In genomic region chr1:186375152-186375928, GRCh38 we compare ENCODE assay signal across 1 cellular context.
TF ChIP-seq lines count a peak whose summit lies in the region.

ODR4 (plus strand) TSS chr1:186375838; CDS start chr1:186379786, 3,948 bp downstream.
TPR (minus strand) TSS chr1:186375253; CDS start chr1:186375028, 225 bp downstream.

TF ChIP-seq in HepG2, 621 proteins besides CTCF, POLR2A, EP300 and RAD21 (continued from another document and continues in another):
- TF ChIP-seq ZBTB10 (CRISPR knock-in tag; IDR thresholded peaks at IDR 0.05; ENCODE audit: borderline replicate concordance) (no peak), ZNF776 (CRISPR knock-in tag; IDR thresholded peaks at IDR 0.05) (no peak; the same call in 1 of the 2 replicates), ZSCAN25 (CRISPR knock-in tag; IDR thresholded peaks at IDR 0.05) (no peak), TRIM24 (CRISPR knock-in tag; IDR thresholded peaks at IDR 0.05) (no peak), ZIK1 (CRISPR knock-in tag; IDR thresholded peaks at IDR 0.05; ENCODE audit: borderline replicate concordance, low read depth) (no peak), ZNF710 (CRISPR knock-in tag; IDR thresholded peaks at IDR 0.05; ENCODE audit: borderline replicate concordance) (peak; percentile 38; the same call in 1 of the 2 replicates), RFX1 (IDR thresholded peaks at IDR 0.05) (no peak), ZNF639 (CRISPR knock-in tag; conservative IDR thresholded peaks at IDR 0.05) (peak; percentile 97), WIZ (CRISPR knock-in tag; IDR thresholded peaks at IDR 0.05) (no peak), CBX5 (CRISPR knock-in tag; IDR thresholded peaks at IDR 0.05; ENCODE audit: borderline replicate concordance) (peak; percentile 54; the same call in 1 of the 2 replicates), SIX1 (CRISPR knock-in tag; IDR thresholded peaks at IDR 0.05; ENCODE audit: borderline replicate concordance) (no peak), ZFY (CRISPR knock-in tag; IDR thresholded peaks at IDR 0.05) (peak; percentile 83), ZFP1 (CRISPR knock-in tag; IDR thresholded peaks at IDR 0.05) (no peak; the same call in 1 of the 2 replicates), MYPOP (CRISPR knock-in tag; IDR thresholded peaks at IDR 0.05) (no peak), CAMTA2 (CRISPR knock-in tag; IDR thresholded peaks at IDR 0.05; ENCODE audit: borderline replicate concordance) (no peak), KMT2A (CRISPR knock-in tag; IDR thresholded peaks at IDR 0.05) (peak; percentile 61; the same call in 1 of the 2 replicates), YEATS4 (CRISPR knock-in tag; IDR thresholded peaks at IDR 0.05; ENCODE audit: borderline replicate concordance) (peak; percentile 84; the same call in 1 of the 2 replicates), STAT6 (CRISPR knock-in tag; IDR thresholded peaks at IDR 0.05; ENCODE audit: borderline replicate concordance) (peak; percentile 34; the same call in 1 of the 2 replicates), SCMH1 (CRISPR knock-in tag; IDR thresholded peaks at IDR 0.05; ENCODE audit: borderline replicate concordance) (no peak), NR2F1 (CRISPR knock-in tag; IDR thresholded peaks at IDR 0.05) (peak; percentile 24 to 47; a peak in 2 of 4 replicates), PHF8 (CRISPR knock-in tag; IDR thresholded peaks at IDR 0.05) (peak; percentile 85), ZNF577 (CRISPR knock-in tag; IDR thresholded peaks at IDR 0.05; ENCODE audit: borderline replicate concordance, low read depth) (no peak), ATF1 (CRISPR knock-in tag; IDR thresholded peaks at IDR 0.05) (peak; percentile 99), ZNF609 (CRISPR knock-in tag; IDR thresholded peaks at IDR 0.05; ENCODE audit: borderline replicate concordance) (no peak), ZNF564 (CRISPR knock-in tag; IDR thresholded peaks at IDR 0.05) (0 out of 2 replicates have a peak, but pooled peaks have one; percentile 54), AHR (CRISPR knock-in tag; IDR thresholded peaks at IDR 0.05) (no peak; the same call in 1 of the 2 replicates), ZNF275 (CRISPR knock-in tag; IDR thresholded peaks at IDR 0.05; ENCODE audit: borderline replicate concordance) (peak; percentile 70; the same call in 1 of the 2 replicates), ZNF407 (CRISPR knock-in tag; IDR thresholded peaks at IDR 0.05; ENCODE audit: not compliant biosample characterization) (no peak), MAFK (conservative IDR thresholded peaks at IDR 0.05 in 1 of 2, IDR thresholded peaks at IDR 0.05 in 1 of 2; ENCODE audit: low read length in 2 of 2) (no peak), ZKSCAN8 (CRISPR knock-in tag; IDR thresholded peaks at IDR 0.05; ENCODE audit: borderline replicate concordance) (peak; percentile 21; the same call in 1 of the 2 replicates)
